ENCODE assay signal across 14 cellular contexts in the genomic region with DNA sequence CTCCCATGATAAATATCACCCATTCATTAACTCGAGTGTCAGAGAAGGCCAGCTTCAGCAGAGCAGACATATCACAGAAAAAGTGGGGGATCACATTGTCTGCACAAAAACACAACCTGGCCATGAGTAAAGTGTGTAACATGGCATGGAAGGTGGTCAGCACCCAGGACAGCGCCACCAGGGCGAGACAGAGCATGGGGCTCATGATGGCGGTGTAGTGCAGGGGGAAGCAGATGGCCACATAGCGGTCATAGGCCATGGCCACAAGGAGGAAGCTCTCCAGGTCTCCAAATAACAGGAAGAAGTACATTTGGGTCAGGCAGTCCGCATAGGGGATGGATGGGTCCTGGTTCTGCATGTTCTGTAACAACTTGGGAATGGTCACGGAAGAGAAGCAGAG. TPM values are rescaled to one million over a fixed set of nuclear protein-coding genes. Genes with fewer than 3 reads are reported as not detected.
"Had no signal": no experiment of that assay in that cellular context is flagged by ENCODE, and none has a peak within 500 bp of the region (broad histone marks: within the 10 kb centered on the region; RNA-seq: fewer than 3 reads in every experiment).

No MANE protein-coding gene starts in this region.

RNA-seq across cellular contexts. Expression of a gene that starts 0.4 kb away (rescaled TPM):
- total RNA-seq: activated CD4-positive, alpha-beta memory T cell treated with anti-CD3 and anti-CD28 coated beads for 36 hours; body of pancreas; colonic mucosa; endothelial cell of umbilical vein; esophagus squamous epithelium; fibroblast of villous mesenchyme; glomerular endothelial cell; lower leg skin; natural killer cell treated with Interleukin-12 subunit alpha and Interleukin-12 subunit beta and Interleukin-15 and Interleukin-18, amount 100 ng/mL, for 72 hours; occipital lobe; posterior vena cava; subcutaneous adipose tissue; T-helper 2 cell treated with Interferon-gamma antibody and Interleukin-4, amounts not matched to agents 100 ng/mL and 5 ng/mL, for 36 hours; vagina had no signal

RNA-seq across cellular contexts. Expression of a gene that starts 11.7 kb away (rescaled TPM):
- total RNA-seq: body of pancreas, colonic mucosa, endothelial cell of umbilical vein, esophagus squamous epithelium, glomerular endothelial cell, posterior vena cava, vagina had no signal

RNA-seq across cellular contexts. Expression of a gene that starts 13.4 kb away (rescaled TPM):
- total RNA-seq: activated CD4-positive, alpha-beta memory T cell treated with anti-CD3 and anti-CD28 coated beads for 36 hours; body of pancreas; colonic mucosa; endothelial cell of umbilical vein; esophagus squamous epithelium; fibroblast of villous mesenchyme; glomerular endothelial cell; lower leg skin; natural killer cell treated with Interleukin-12 subunit alpha and Interleukin-12 subunit beta and Interleukin-15 and Interleukin-18, amount 100 ng/mL, for 72 hours; occipital lobe; posterior vena cava; subcutaneous adipose tissue; T-helper 2 cell treated with Interferon-gamma antibody and Interleukin-4, amounts not matched to agents 100 ng/mL and 5 ng/mL, for 36 hours; vagina had no signal
- polyA plus RNA-seq: endothelial cell of umbilical vein had no signal

RNA-seq across cellular contexts. Expression of a gene that starts 35.8 kb away (rescaled TPM):
- total RNA-seq: activated CD4-positive, alpha-beta memory T cell treated with anti-CD3 and anti-CD28 coated beads for 36 hours; body of pancreas; colonic mucosa; endothelial cell of umbilical vein; esophagus squamous epithelium; fibroblast of villous mesenchyme; glomerular endothelial cell; lower leg skin; natural killer cell treated with Interleukin-12 subunit alpha and Interleukin-12 subunit beta and Interleukin-15 and Interleukin-18, amount 100 ng/mL, for 72 hours; occipital lobe; posterior vena cava; subcutaneous adipose tissue; T-helper 2 cell treated with Interferon-gamma antibody and Interleukin-4, amounts not matched to agents 100 ng/mL and 5 ng/mL, for 36 hours; vagina had no signal
- polyA plus RNA-seq: endothelial cell of umbilical vein had no signal
